1 cellular context compared by ENCODE assay signal in the genomic region with DNA sequence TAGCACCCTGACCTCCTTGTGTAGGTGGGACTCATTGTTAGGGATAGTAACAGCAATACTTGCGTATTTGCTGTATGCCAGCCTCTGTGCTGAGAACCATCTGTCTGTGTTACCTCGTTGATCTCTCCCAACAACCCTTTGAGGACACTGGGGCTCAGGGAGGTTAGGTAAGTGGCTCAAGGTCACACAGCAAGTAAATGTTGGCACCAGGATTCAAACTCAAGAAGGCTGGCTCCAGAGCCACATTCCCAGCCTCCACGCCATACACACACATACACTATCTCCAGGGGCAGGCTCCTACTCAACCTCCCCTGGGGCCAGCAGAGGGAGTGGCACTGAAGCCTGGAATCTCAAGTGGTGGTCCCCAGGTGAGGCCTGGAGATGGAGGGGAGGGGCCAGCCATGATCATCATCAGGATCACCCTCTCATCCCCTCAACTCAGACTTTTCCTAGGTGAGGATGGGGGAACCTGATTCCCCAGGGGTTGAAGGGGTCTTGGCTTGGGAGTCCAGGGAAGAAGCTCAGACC.
TF ChIP-seq lines count a peak whose summit lies in the region.

No MANE protein-coding gene starts in this region.

TF ChIP-seq in WTC11, 78 proteins besides CTCF, POLR2A, EP300 and RAD21 (continued from another document):
- TF ChIP-seq TEAD1 (CRISPR knock-in tag; IDR thresholded peaks at IDR 0.05), result no peak
- TF ChIP-seq USF1 (CRISPR knock-in tag; IDR thresholded peaks at IDR 0.05), result no peak
- TF ChIP-seq IRF1 (CRISPR knock-in tag; IDR thresholded peaks at IDR 0.05), result no peak
- no peak for TF ChIP-seq RELA (CRISPR knock-in tag; IDR thresholded peaks at IDR 0.05; ENCODE audit: borderline replicate concordance)
